19 cellular contexts compared by ENCODE assay signal in the genomic region with DNA sequence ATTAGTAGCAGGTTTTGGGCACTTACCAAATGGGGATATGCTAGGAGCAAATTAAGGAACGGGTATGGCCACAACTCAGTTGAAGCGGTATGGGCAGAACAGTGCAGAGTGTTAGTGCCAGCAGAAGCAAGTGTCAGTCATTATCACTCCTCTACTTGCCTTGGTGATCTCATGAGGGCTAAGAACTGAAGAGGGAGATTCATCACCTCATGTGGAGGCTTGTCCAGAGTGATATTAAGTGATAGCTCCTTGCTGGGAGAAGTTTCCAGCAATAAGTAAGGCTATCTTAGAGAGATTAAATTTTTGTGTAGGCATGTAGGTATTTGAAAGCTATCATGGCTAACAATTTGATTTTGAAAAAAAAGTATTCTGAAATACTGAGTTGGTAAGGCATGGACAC.
"Had no signal": no experiment of that assay in that cellular context is flagged by ENCODE, and none has a peak within 500 bp of the region (broad histone marks: within the 10 kb centered on the region; RNA-seq: fewer than 3 reads in every experiment).

No MANE protein-coding gene starts in this region.

- ATAC-seq: gastrocnemius medialis; left ventricle myocardium superior; lower lobe of right lung; mucosa of descending colon; naive thymus-derived CD4-positive, alpha-beta T cell; sciatic nerve; stimulated activated effector memory CD8-positive, alpha-beta T cell treated with anti-CD3 and anti-CD28 coated beads, Interleukin-12 subunit alpha, Interleukin-12 subunit beta, amount 100 ng/mL, for 72 hours had no signal

- H3K27ac ChIP-seq: gastrocnemius medialis, lower lobe of right lung, prostate gland, right atrium auricular region, stomach, thyroid gland had no signal

- DNase-seq: dorsolateral prefrontal cortex; effector CD4-positive, alpha-beta T cell; erythroblast; gastrocnemius medialis; head of caudate nucleus; left ventricle myocardium superior; lower lobe of right lung; mucosa of descending colon; naive thymus-derived CD4-positive, alpha-beta T cell; nucleus accumbens; stimulated activated CD4-positive, alpha-beta T cell treated with anti-CD3 and anti-CD28 coated beads, Interleukin-2, amount 100 ng/mL, for 24 hours; stimulated activated CD4-positive, alpha-beta T cell treated with anti-CD3 and anti-CD28 coated beads, Interleukin-4, amount 100 ng/mL, for 24 hours; stimulated activated naive CD4-positive, alpha-beta T cell treated with Interleukin-2 at 50 U/mL for 16 hours; stomach; thyroid gland had no signal
